ENCODE assay signal across 8 cellular contexts in genomic region chr16:85011846-85012284, GRCh38. TPM values are rescaled to one million over a fixed set of nuclear protein-coding genes. Genes with fewer than 3 reads are reported as not detected.
DNase-seq lines count a peak whose midpoint lies in the region; ATAC-seq and TF ChIP-seq lines count a peak whose summit lies in the region.

No MANE protein-coding gene starts in this region.

- peaks cover 10% of the 10 kb centered on the region for H3K27me3 Mint-ChIP-seq in T-helper 1 cell treated with Interleukin-12 subunit alpha and Interleukin-12 subunit beta and Interleukin-4 antibody, amounts not matched to agents 30 μg/mL and 1 μg/mL, for 36 hours (ENCODE audit: low read depth)
- H3K27me3 Mint-ChIP-seq in activated naive CD8-positive, alpha-beta T cell treated with anti-CD3 and anti-CD28 coated beads, Interleukin-2, amount 10 ng/mL, durations not matched to agents 7 days and 5 days: no peaks in the 10 kb centered on the region
- peaks cover 12 to 19% (median 13%) of the 10 kb centered on the region in 3 donors for H3K27me3 Mint-ChIP-seq in immature natural killer cell (ENCODE audit: low read depth in 3 of 3)

- no peaks in the 10 kb centered on the region for H3K27me3 ChIP-seq in thoracic aorta (replicated peaks; ENCODE audit: insufficient read depth)

- POLR2A ChIA-PET in activated naive CD8-positive, alpha-beta T cell treated with anti-CD3 and anti-CD28 coated beads, Interleukin-2, amount 10 ng/mL, durations not matched to agents 7 days and 5 days (lab: Charles Lee): interaction anchor here (0.8 to 4.2 kb wide), 6 partner anchors 8 to 325 kb away, joined by 3 to 38 read pairs (median 6); partner anchors contain the start of gene KIAA0513

- H3K36me3 Mint-ChIP-seq in T-helper 1 cell treated with Interleukin-12 subunit alpha and Interleukin-12 subunit beta and Interleukin-4 antibody, amounts not matched to agents 30 μg/mL and 1 μg/mL, for 36 hours (ENCODE audit: low read depth): peaks cover 14% of the 10 kb centered on the region
- peaks cover 4% of the 10 kb centered on the region for H3K36me3 Mint-ChIP-seq in activated naive CD8-positive, alpha-beta T cell treated with anti-CD3 and anti-CD28 coated beads, Interleukin-2, amount 10 ng/mL, durations not matched to agents 7 days and 5 days
- peaks cover under 1 to 3% (median under 1%) of the 10 kb centered on the region in 3 donors for H3K36me3 Mint-ChIP-seq in immature natural killer cell

- no peak for ATAC-seq in activated naive CD8-positive, alpha-beta T cell treated with anti-CD3 and anti-CD28 coated beads, Interleukin-2, amount 10 ng/mL, durations not matched to agents 7 days and 5 days (ENCODE audit: low read depth)
- ATAC-seq in thoracic aorta (ENCODE audit: insufficient number of reproducible peaks, low FRiP score, low read depth): no peak
- no peak for ATAC-seq in HG03045 (IDR thresholded peaks at IDR 0.05; ENCODE audit: unreplicated experiment)
- no peak for ATAC-seq in HG03342 (IDR thresholded peaks at IDR 0.05; ENCODE audit: unreplicated experiment)
- no peak for ATAC-seq in GM18861 (IDR thresholded peaks at IDR 0.05; ENCODE audit: unreplicated experiment)

- no peaks in the 10 kb centered on the region for H3K9me3 Mint-ChIP-seq in T-helper 1 cell treated with Interleukin-12 subunit alpha and Interleukin-12 subunit beta and Interleukin-4 antibody, amounts not matched to agents 30 μg/mL and 1 μg/mL, for 36 hours
- no peaks in the 10 kb centered on the region for H3K9me3 Mint-ChIP-seq in activated naive CD8-positive, alpha-beta T cell treated with anti-CD3 and anti-CD28 coated beads, Interleukin-2, amount 10 ng/mL, durations not matched to agents 7 days and 5 days
- H3K9me3 Mint-ChIP-seq in immature natural killer cell: no peaks in the 10 kb centered on the region

- no peak for TF ChIP-seq CTCF in thoracic aorta (IDR thresholded peaks at IDR 0.05)

- peak overlapping the region; percentile 91 for H3K4me3 ChIP-seq in thoracic aorta

- peaks cover 21% of the 10 kb centered on the region for H3K4me1 Mint-ChIP-seq in T-helper 1 cell treated with Interleukin-12 subunit alpha and Interleukin-12 subunit beta and Interleukin-4 antibody, amounts not matched to agents 30 μg/mL and 1 μg/mL, for 36 hours (ENCODE audit: low read depth)
- H3K4me1 Mint-ChIP-seq in activated naive CD8-positive, alpha-beta T cell treated with anti-CD3 and anti-CD28 coated beads, Interleukin-2, amount 10 ng/mL, durations not matched to agents 7 days and 5 days: peaks cover 19% of the 10 kb centered on the region
- H3K4me1 Mint-ChIP-seq in immature natural killer cell: peaks cover 43 to 46% of the 10 kb centered on the region in 2 donors

- peak overlapping the region; percentile 99 for H3K4me3 Mint-ChIP-seq in T-helper 1 cell treated with Interleukin-12 subunit alpha and Interleukin-12 subunit beta and Interleukin-4 antibody, amounts not matched to agents 30 μg/mL and 1 μg/mL, for 36 hours
- peak overlapping the region; percentile 88 for H3K4me3 Mint-ChIP-seq in activated naive CD8-positive, alpha-beta T cell treated with anti-CD3 and anti-CD28 coated beads, Interleukin-2, amount 10 ng/mL, durations not matched to agents 7 days and 5 days
- peak overlapping the region; percentile 93 to 98 (median 95) for H3K4me3 Mint-ChIP-seq in immature natural killer cell

- H3K36me3 ChIP-seq in thoracic aorta: no peaks in the 10 kb centered on the region

- peak overlapping the region; percentile 86 to 91 for H3K27ac ChIP-seq in thoracic aorta

- DNase-seq in T-helper 1 cell (no peak), immature natural killer cell (no peak), thoracic aorta (ENCODE audit: low spot score) (no peak)
- no peak for DNase-seq in activated naive CD8-positive, alpha-beta T cell treated with anti-CD3 and anti-CD28 coated beads, Interleukin-2, amount 10 ng/mL, durations not matched to agents 7 days and 5 days

- H3K4me1 ChIP-seq in thoracic aorta (ENCODE audit: control insufficient read depth in 1 of 2, low read depth in 2 of 2): peaks cover 22 to 41% of the 10 kb centered on the region in 2 donors

- no peaks in the 10 kb centered on the region for H3K9me3 ChIP-seq in thoracic aorta

- peak overlapping the region; percentile 99 for H3K27ac Mint-ChIP-seq in T-helper 1 cell treated with Interleukin-12 subunit alpha and Interleukin-12 subunit beta and Interleukin-4 antibody, amounts not matched to agents 30 μg/mL and 1 μg/mL, for 36 hours
- H3K27ac Mint-ChIP-seq in activated naive CD8-positive, alpha-beta T cell treated with anti-CD3 and anti-CD28 coated beads, Interleukin-2, amount 10 ng/mL, durations not matched to agents 7 days and 5 days: peak overlapping the region; percentile 94
- H3K27ac Mint-ChIP-seq in immature natural killer cell: peak overlapping the region; percentile 96 to 100 (median 98)

RNA-seq across cellular contexts. Expression of gene ZDHHC7, which starts 0.5 kb away (rescaled TPM):
- 10 to 100 TPM; 30.5 to 33.7 TPM for total RNA-seq in activated naive CD8-positive, alpha-beta T cell treated with anti-CD3 and anti-CD28 coated beads, Interleukin-2, amount 10 ng/mL, durations not matched to agents 7 days and 5 days
- 10 to 100 TPM; 28.2 to 46.6 (median 37.2) TPM for polyA plus RNA-seq in immature natural killer cell
- 10 to 100 TPM; 63.7 to 80.8 TPM for total RNA-seq in thoracic aorta

RNA-seq across cellular contexts. Expression of gene KIAA0513, which starts 15.7 kb away (rescaled TPM):
- total RNA-seq in activated naive CD8-positive, alpha-beta T cell treated with anti-CD3 and anti-CD28 coated beads, Interleukin-2, amount 10 ng/mL, durations not matched to agents 7 days and 5 days: 10 to 100 TPM; 11.6 to 13.9 TPM
- polyA plus RNA-seq in immature natural killer cell: 1 to 10 TPM in 2 of 3 donors, under 1 TPM in 1; 0.11 to 8.7 (median 4.4) TPM
- 10 to 100 TPM; 13.4 to 50.1 TPM for total RNA-seq in thoracic aorta
